Comparison of ENCODE assay signal across 1 cellular context in genomic region chr20:41155267-41155666, GRCh38.
TF ChIP-seq lines count a peak whose summit lies in the region.

No MANE protein-coding gene starts in this region.

TF ChIP-seq in SK-N-SH, 30 proteins besides CTCF, POLR2A, EP300 and RAD21 (continued from another document):
- TF ChIP-seq, protein P1, sequence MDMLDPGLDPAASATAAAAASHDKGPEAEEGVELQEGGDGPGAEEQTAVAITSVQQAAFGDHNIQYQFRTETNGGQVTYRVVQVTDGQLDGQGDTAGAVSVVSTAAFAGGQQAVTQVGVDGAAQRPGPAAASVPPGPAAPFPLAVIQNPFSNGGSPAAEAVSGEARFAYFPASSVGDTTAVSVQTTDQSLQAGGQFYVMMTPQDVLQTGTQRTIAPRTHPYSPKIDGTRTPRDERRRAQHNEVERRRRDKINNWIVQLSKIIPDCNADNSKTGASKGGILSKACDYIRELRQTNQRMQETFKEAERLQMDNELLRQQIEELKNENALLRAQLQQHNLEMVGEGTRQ (IDR thresholded peaks at IDR 0.05; ENCODE audit: borderline replicate concordance, low read depth, low read length): no peak
- TF ChIP-seq, protein P2, sequence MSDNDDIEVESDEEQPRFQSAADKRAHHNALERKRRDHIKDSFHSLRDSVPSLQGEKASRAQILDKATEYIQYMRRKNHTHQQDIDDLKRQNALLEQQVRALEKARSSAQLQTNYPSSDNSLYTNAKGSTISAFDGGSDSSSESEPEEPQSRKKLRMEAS (IDR thresholded peaks at IDR 0.05; ENCODE audit: low read depth): no peak
- no peak for TF ChIP-seq MEF2A (IDR thresholded peaks at IDR 0.05; ENCODE audit: borderline replicate concordance, low read depth)
- TF ChIP-seq TEAD4 (IDR thresholded peaks at IDR 0.05; ENCODE audit: borderline replicate concordance, insufficient read depth): no peak
- no peak for TF ChIP-seq REST (IDR thresholded peaks at IDR 0.05; ENCODE audit: low read depth, low read length)
